In the genomic region with DNA sequence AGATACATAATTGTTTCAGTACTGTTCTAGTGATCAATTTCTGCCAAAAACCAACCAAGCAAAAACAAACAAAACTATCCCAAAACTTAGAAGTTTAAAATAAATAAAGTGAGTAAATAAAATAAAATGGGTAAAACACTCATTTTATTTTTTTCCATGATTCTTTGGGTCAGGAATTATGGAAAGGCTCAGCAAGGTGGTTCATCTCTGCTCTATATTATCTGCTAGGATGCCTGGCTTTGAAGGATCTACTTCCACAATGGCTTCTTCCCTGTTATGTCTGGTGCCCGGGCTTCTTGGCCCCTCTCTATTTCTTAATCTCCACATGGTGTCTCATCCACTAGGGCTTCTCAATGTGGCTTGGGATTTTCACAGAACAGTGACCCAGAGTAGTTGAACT, we compare ENCODE assay signal across 35 cellular contexts.
"Had no signal": no experiment of that assay in that cellular context is flagged by ENCODE, and none has a peak within 500 bp of the region (broad histone marks: within the 10 kb centered on the region; RNA-seq: fewer than 3 reads in every experiment).

No MANE protein-coding gene starts in this region.

- DNase-seq: Karpas-422, Kasumi-1, MG63, MM.1S, NCI-H1048, NCI-H1092, NCI-H1092 treated with DMSO at 0.1 percent for 48 hours, NCI-H1105 treated with DMSO at 0.1 percent for 48 hours, NCI-H1417, NCI-H1417 treated with DMSO at 0.1 percent for 48 hours, NCI-H1436, NCI-H1436 treated with DMSO at 0.1 percent for 48 hours, NCI-H146, NCI-H1694, NCI-H1694 treated with DMSO at 0.1 percent for 48 hours, NCI-H187, NCI-H187 treated with DMSO at 0.1 percent for 48 hours, NCI-H1930, NCI-H2029, NCI-H2029 treated with DMSO at 0.1 percent for 48 hours, NCI-H2081, NCI-H2081 treated with DMSO at 0.1 percent for 48 hours, NCI-H2107, NCI-H2171, NCI-H2171 treated with DMSO at 0.1 percent for 48 hours, NCI-H2227 treated with DMSO at 0.1 percent for 48 hours, NCI-H226, NCI-H345, NCI-H446, NCI-H446 treated with DMSO at 0.1 percent for 48 hours, NCI-H510A, NCI-H510A treated with DMSO at 0.1 percent for 48 hours, NCI-H524, NCI-H524 treated with DMSO at 0.1 percent for 48 hours, NCI-H526 had no signal

- H3K4me3 ChIP-seq: MG63 had no signal

- H3K36me3 ChIP-seq: MG63 had no signal

- H3K27me3 ChIP-seq: MG63 had no signal
